In genomic region chr1:19289244-19289643, GRCh38 we compare ENCODE assay signal across 8 cellular contexts. TPM values are rescaled to one million over a fixed set of nuclear protein-coding genes. Genes with fewer than 3 reads are reported as not detected.
DNase-seq lines count a peak whose midpoint lies in the region; ATAC-seq and TF ChIP-seq lines count a peak whose summit lies in the region.
"Had no signal": no experiment of that assay in that cellular context is flagged by ENCODE, and none has a peak within 500 bp of the region (broad histone marks: within the 10 kb centered on the region; RNA-seq: fewer than 3 reads in every experiment).

No MANE protein-coding gene starts in this region.

- peak overlapping the region; percentile 48 for H3K4me3 Mint-ChIP-seq in activated naive CD8-positive, alpha-beta T cell treated with anti-CD3 and anti-CD28 coated beads for 36 hours
- no peak overlapping the region for H3K4me3 Mint-ChIP-seq in activated T-helper 1 cell treated with anti-CD3 and anti-CD28 coated beads, Interleukin-12 subunit alpha, Interleukin-12 subunit beta, Interleukin-2, Interleukin-4 antibody, amounts not matched to agents 30 ng/mL and 10 ng/mL and 1 ng/mL, durations not matched to agents 14 hours and 24 hours and 36 hours

- H3K9me3 ChIP-seq in left lung (peaks cover 0 to 12% of the 10 kb centered on the region in 2 donors), MG63 (no peaks in the 10 kb centered on the region)

- DNase-seq in activated naive CD8-positive, alpha-beta T cell treated with anti-CD3 and anti-CD28 coated beads for 36 hours: no peak
- DNase-seq in left lung (no peak), SKM-1 treated with dmso at 0.1 percent for 144 hours (lab: John Stamatoyannopoulos, UW; ENCODE audit: unreplicated experiment) (no peak), MG63 (no peak)
- DNase-seq in activated T-helper 1 cell treated with anti-CD3 and anti-CD28 coated beads, Interleukin-12 subunit alpha, Interleukin-12 subunit beta, Interleukin-2, Interleukin-4 antibody, amounts not matched to agents 30 ng/mL and 10 ng/mL and 1 ng/mL, durations not matched to agents 14 hours and 24 hours and 36 hours (ENCODE audit: low spot score): no peak
- DNase-seq: DMS79 treated with DMSO at 0.1 percent for 48 hours, NCI-H1436 treated with DMSO at 0.1 percent for 48 hours had no signal

- intact Hi-C loops in left lung (cut with DNase I): no loop called here
- intact Hi-C loops in activated T-helper 1 cell treated with anti-CD3 and anti-CD28 coated beads, Interleukin-12 subunit alpha, Interleukin-12 subunit beta, Interleukin-2, Interleukin-4 antibody, amounts not matched to agents 30 ng/mL and 10 ng/mL and 1 ng/mL, durations not matched to agents 14 hours and 24 hours and 36 hours (cut with micrococcal nuclease): no loop called here

- ATAC-seq in left lung: peak; percentile 4

- H3K36me3 Mint-ChIP-seq in activated naive CD8-positive, alpha-beta T cell treated with anti-CD3 and anti-CD28 coated beads for 36 hours: peaks cover 17% of the 10 kb centered on the region
- no peaks in the 10 kb centered on the region for H3K36me3 Mint-ChIP-seq in activated T-helper 1 cell treated with anti-CD3 and anti-CD28 coated beads, Interleukin-12 subunit alpha, Interleukin-12 subunit beta, Interleukin-2, Interleukin-4 antibody, amounts not matched to agents 30 ng/mL and 10 ng/mL and 1 ng/mL, durations not matched to agents 14 hours and 24 hours and 36 hours (ENCODE audit: low read depth)

- H3K4me1 Mint-ChIP-seq in activated naive CD8-positive, alpha-beta T cell treated with anti-CD3 and anti-CD28 coated beads for 36 hours: peaks cover 6% of the 10 kb centered on the region
- H3K4me1 Mint-ChIP-seq in activated T-helper 1 cell treated with anti-CD3 and anti-CD28 coated beads, Interleukin-12 subunit alpha, Interleukin-12 subunit beta, Interleukin-2, Interleukin-4 antibody, amounts not matched to agents 30 ng/mL and 10 ng/mL and 1 ng/mL, durations not matched to agents 14 hours and 24 hours and 36 hours (ENCODE audit: low read depth): no peaks in the 10 kb centered on the region

- peaks cover 5% of the 10 kb centered on the region; the same call in 1 of the 2 replicates for H3K36me3 ChIP-seq in ACC112 (ENCODE audit: insufficient read depth, low read length)
- no peaks in the 10 kb centered on the region for H3K36me3 ChIP-seq in left lung
- H3K36me3 ChIP-seq in MG63: no peaks in the 10 kb centered on the region

- peak overlapping the region; percentile 14 for H2AFZ ChIP-seq in ACC112 (ENCODE audit: low read length, unreplicated experiment)

- H3K27me3 Mint-ChIP-seq in activated naive CD8-positive, alpha-beta T cell treated with anti-CD3 and anti-CD28 coated beads for 36 hours: peaks cover 16% of the 10 kb centered on the region
- H3K27me3 Mint-ChIP-seq in activated T-helper 1 cell treated with anti-CD3 and anti-CD28 coated beads, Interleukin-12 subunit alpha, Interleukin-12 subunit beta, Interleukin-2, Interleukin-4 antibody, amounts not matched to agents 30 ng/mL and 10 ng/mL and 1 ng/mL, durations not matched to agents 14 hours and 24 hours and 36 hours (ENCODE audit: insufficient read depth): peaks cover 2% of the 10 kb centered on the region

- H3K27ac ChIP-seq in ACC112 (ENCODE audit: low read depth, low read length) (no peak overlapping the region), left lung (no peak overlapping the region)

- no peak for TF ChIP-seq CTCF in left lung (IDR thresholded peaks at IDR 0.05)

- H3K27me3 ChIP-seq in ACC112 (ENCODE audit: insufficient read depth, low read length) (no peaks in the 10 kb centered on the region), left lung (peaks cover 0 to 17% of the 10 kb centered on the region in 2 donors), MG63 (no peaks in the 10 kb centered on the region)

- H3K79me2 ChIP-seq in ACC112 (ENCODE audit: control insufficient read depth, insufficient read depth, low read length, unreplicated experiment): no peaks in the 10 kb centered on the region

- peaks cover 8% of the 10 kb centered on the region for H3K9me3 Mint-ChIP-seq in activated naive CD8-positive, alpha-beta T cell treated with anti-CD3 and anti-CD28 coated beads for 36 hours
- H3K9me3 Mint-ChIP-seq in activated T-helper 1 cell treated with anti-CD3 and anti-CD28 coated beads, Interleukin-12 subunit alpha, Interleukin-12 subunit beta, Interleukin-2, Interleukin-4 antibody, amounts not matched to agents 30 ng/mL and 10 ng/mL and 1 ng/mL, durations not matched to agents 14 hours and 24 hours and 36 hours: peaks cover 14% of the 10 kb centered on the region

- peak overlapping the region; percentile 78 for H3K4me3 ChIP-seq in ACC112 (ENCODE audit: low read depth, low read length)
- peak overlapping the region; percentile 29 to 34 for H3K4me3 ChIP-seq in left lung
- no peak overlapping the region for H3K4me3 ChIP-seq in MG63

- no peak overlapping the region for H3K27ac Mint-ChIP-seq in activated naive CD8-positive, alpha-beta T cell treated with anti-CD3 and anti-CD28 coated beads for 36 hours
- no peak overlapping the region for H3K27ac Mint-ChIP-seq in activated T-helper 1 cell treated with anti-CD3 and anti-CD28 coated beads, Interleukin-12 subunit alpha, Interleukin-12 subunit beta, Interleukin-2, Interleukin-4 antibody, amounts not matched to agents 30 ng/mL and 10 ng/mL and 1 ng/mL, durations not matched to agents 14 hours and 24 hours and 36 hours

- H3K4me1 ChIP-seq in ACC112 (ENCODE audit: control insufficient read depth, insufficient read depth, low read length, unreplicated experiment) (no peaks in the 10 kb centered on the region), left lung (peaks cover 0 to 11% of the 10 kb centered on the region in 2 donors)

RNA-seq across cellular contexts. Expression of gene AKR7A3, which starts 0.7 kb away (rescaled TPM):
- under 1 TPM; 0.37 to 0.52 TPM for total RNA-seq in activated naive CD8-positive, alpha-beta T cell treated with anti-CD3 and anti-CD28 coated beads for 36 hours
- total RNA-seq in left lung: under 1 TPM; 0.26 to 0.52 TPM
- total RNA-seq in activated T-helper 1 cell treated with anti-CD3 and anti-CD28 coated beads, Interleukin-12 subunit alpha, Interleukin-12 subunit beta, Interleukin-2, Interleukin-4 antibody, amounts not matched to agents 30 ng/mL and 10 ng/mL and 1 ng/mL, durations not matched to agents 14 hours and 24 hours and 36 hours: 1.2 and 1.7 TPM in 2 replicates
- 0.95 TPM in 1 of 2 replicates, not detected in the other for total RNA-seq in MG63 (2014; rRNA removed; shearing (Covaris generic); ENCODE audit: low replicate concordance)

RNA-seq across cellular contexts. Expression of gene AKR7A2, which starts 22.7 kb away (rescaled TPM):
- 10 to 100 TPM; 37.4 to 43.0 TPM for total RNA-seq in activated naive CD8-positive, alpha-beta T cell treated with anti-CD3 and anti-CD28 coated beads for 36 hours
- 10 to 100 TPM; 43.2 to 62.8 TPM for total RNA-seq in left lung
- total RNA-seq in activated T-helper 1 cell treated with anti-CD3 and anti-CD28 coated beads, Interleukin-12 subunit alpha, Interleukin-12 subunit beta, Interleukin-2, Interleukin-4 antibody, amounts not matched to agents 30 ng/mL and 10 ng/mL and 1 ng/mL, durations not matched to agents 14 hours and 24 hours and 36 hours: 30.0 and 31.1 TPM in 2 replicates
- 62.1 and 83.3 TPM in 2 replicates for total RNA-seq in MG63 (2014; rRNA removed; shearing (Covaris generic); ENCODE audit: low replicate concordance)

RNA-seq across cellular contexts. Expression of gene SLC66A1, which starts 22.9 kb away (rescaled TPM):
- total RNA-seq in activated naive CD8-positive, alpha-beta T cell treated with anti-CD3 and anti-CD28 coated beads for 36 hours: 1 to 10 TPM; 6.5 to 6.8 TPM
- total RNA-seq in left lung: 10 to 100 TPM; 16.4 to 21.1 TPM
- total RNA-seq in activated T-helper 1 cell treated with anti-CD3 and anti-CD28 coated beads, Interleukin-12 subunit alpha, Interleukin-12 subunit beta, Interleukin-2, Interleukin-4 antibody, amounts not matched to agents 30 ng/mL and 10 ng/mL and 1 ng/mL, durations not matched to agents 14 hours and 24 hours and 36 hours: 9.9 and 12.0 TPM in 2 replicates
- 15.9 and 19.9 TPM in 2 replicates for total RNA-seq in MG63 (2014; rRNA removed; shearing (Covaris generic); ENCODE audit: low replicate concordance)

RNA-seq across cellular contexts. Expression of gene MRTO4, which starts 37.6 kb away (rescaled TPM):
- total RNA-seq in activated naive CD8-positive, alpha-beta T cell treated with anti-CD3 and anti-CD28 coated beads for 36 hours: 100 to 1,000 TPM; 137 to 149 TPM
- total RNA-seq in left lung: 10 to 100 TPM; 17.6 to 34.6 TPM
- 134 and 137 TPM in 2 replicates for total RNA-seq in activated T-helper 1 cell treated with anti-CD3 and anti-CD28 coated beads, Interleukin-12 subunit alpha, Interleukin-12 subunit beta, Interleukin-2, Interleukin-4 antibody, amounts not matched to agents 30 ng/mL and 10 ng/mL and 1 ng/mL, durations not matched to agents 14 hours and 24 hours and 36 hours
- 97.4 and 130 TPM in 2 replicates for total RNA-seq in MG63 (2014; rRNA removed; shearing (Covaris generic); ENCODE audit: low replicate concordance)

RNA-seq across cellular contexts. Expression of gene EMC1, which starts 37.9 kb away (rescaled TPM):
- 10 to 100 TPM; 49.9 to 53.8 TPM for total RNA-seq in activated naive CD8-positive, alpha-beta T cell treated with anti-CD3 and anti-CD28 coated beads for 36 hours
- 10 to 100 TPM; 43.7 to 53.7 TPM for total RNA-seq in left lung
- total RNA-seq in activated T-helper 1 cell treated with anti-CD3 and anti-CD28 coated beads, Interleukin-12 subunit alpha, Interleukin-12 subunit beta, Interleukin-2, Interleukin-4 antibody, amounts not matched to agents 30 ng/mL and 10 ng/mL and 1 ng/mL, durations not matched to agents 14 hours and 24 hours and 36 hours: 63.9 and 78.3 TPM in 2 replicates
- 43.8 and 49.6 TPM in 2 replicates for total RNA-seq in MG63 (2014; rRNA removed; shearing (Covaris generic); ENCODE audit: low replicate concordance)
